Comparison of ENCODE assay signal across 34 cellular contexts in the genomic region with DNA sequence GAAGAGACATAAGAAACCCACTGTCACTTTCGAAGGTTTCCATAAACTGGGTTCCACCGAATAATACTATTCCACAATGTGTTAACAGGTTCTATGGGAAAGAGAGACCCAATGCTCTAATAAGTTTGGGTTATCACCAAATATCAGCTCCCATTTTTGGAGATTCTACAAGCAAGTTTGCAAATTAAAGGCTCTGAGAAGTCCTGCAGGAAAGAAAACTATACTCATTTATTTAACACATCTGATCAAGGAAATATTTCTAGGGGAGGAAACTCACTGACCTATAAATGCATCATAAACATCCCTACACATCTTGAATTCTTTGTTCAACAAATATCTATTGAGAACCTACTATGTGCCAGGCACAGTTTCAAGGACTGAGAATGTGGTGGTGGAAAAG.
"Had no signal": no experiment of that assay in that cellular context is flagged by ENCODE, and none has a peak within 500 bp of the region (broad histone marks: within the 10 kb centered on the region; RNA-seq: fewer than 3 reads in every experiment).

No MANE protein-coding gene starts in this region.

- H3K27ac ChIP-seq: adrenal gland, ascending aorta, body of pancreas, brain microvascular endothelial cell, breast epithelium, cardiac muscle cell had no signal

- H3K4me1 ChIP-seq: adrenal gland, ascending aorta, breast epithelium had no signal

- FAIRE-seq: astrocyte, bronchial epithelial cell had no signal

- H3K36me3 ChIP-seq: adrenal gland, ascending aorta, brain microvascular endothelial cell, breast epithelium, cardiac muscle cell had no signal

- H3K27me3 ChIP-seq: ascending aorta, body of pancreas, brain microvascular endothelial cell, cardiac muscle cell had no signal

- ATAC-seq: activated naive CD4-positive, alpha-beta T cell treated with anti-CD3 and anti-CD28 coated beads, Interleukin-2, amount 50 U/mL, for 72 hours; activated naive CD8-positive, alpha-beta T cell treated with anti-CD3 and anti-CD28 coated beads, Interleukin-2, amount 50 U/mL, for 24 hours; activated T-cell treated with anti-CD3 and anti-CD28 coated beads, Interleukin-2, amount 50 U/mL, for 4 hours; activated T-cell treated with anti-CD3 and anti-CD28 coated beads, Interleukin-2, amount 50 U/mL, for 72 hours; activated T-helper 17 cell treated with anti-CD3 and anti-CD28 coated beads, Interleukin-2, amount 50 U/mL, for 72 hours; body of pancreas had no signal

- DNase-seq: activated effector memory CD4-positive, alpha-beta T cell treated with anti-CD3 and anti-CD28 coated beads, Interleukin-2, amount 50 U/mL, for 16 hours; activated effector memory CD4-positive, alpha-beta T cell treated with Interleukin-2 at 50 U/mL for 16 hours; activated gamma-delta T cell; activated gamma-delta T cell treated with Interleukin-2 at 50 U/mL for 16 hours; activated naive CD4-positive, alpha-beta T cell; activated naive CD4-positive, alpha-beta T cell treated with anti-CD3 and anti-CD28 coated beads for 36 hours; activated naive CD4-positive, alpha-beta T cell treated with anti-CD3 and anti-CD28 coated beads, Interleukin-2, amount 10 ng/mL, durations not matched to agents 7 days and 5 days; activated naive CD4-positive, alpha-beta T cell treated with anti-CD3 and anti-CD28 coated beads, Interleukin-2, amount 50 U/mL, for 16 hours; activated naive CD4-positive, alpha-beta T cell treated with Interleukin-2 at 50 U/mL for 16 hours; activated naive CD8-positive, alpha-beta T cell treated with anti-CD3 and anti-CD28 coated beads for 36 hours; activated naive CD8-positive, alpha-beta T cell treated with anti-CD3 and anti-CD28 coated beads, Interleukin-2, amount 10 ng/mL, durations not matched to agents 7 days and 5 days; activated naive CD8-positive, alpha-beta T cell treated with anti-CD3 and anti-CD28 coated beads, Interleukin-2, amount 50 U/mL, for 24 hours; activated T-cell treated with anti-CD3 and anti-CD28 coated beads, Interleukin-2, amount 50 U/mL, for 1 hour; activated T-cell treated with anti-CD3 and anti-CD28 coated beads, Interleukin-2, amount 50 U/mL, for 24 hours; activated T-cell treated with anti-CD3 and anti-CD28 coated beads, Interleukin-2, amount 50 U/mL, for 4 hours; activated T-cell treated with anti-CD3 and anti-CD28 coated beads, Interleukin-2, amount 50 U/mL, for 48 hours; activated T-cell treated with anti-CD3 and anti-CD28 coated beads, Interleukin-2, amount 50 U/mL, for 72 hours; adrenal gland; amniotic stem cell; amygdala; anterior cingulate cortex; aorta; body of pancreas; brain microvascular endothelial cell; caudate nucleus; central memory CD4-positive, alpha-beta T cell; cerebellar nuclear complex had no signal

- H3K4me3 ChIP-seq: adrenal gland, ascending aorta, body of pancreas, breast epithelium, cardiac muscle cell had no signal

- H3K9me3 ChIP-seq: adrenal gland, ascending aorta, body of pancreas, breast epithelium had no signal
